Comparison of ENCODE assay signal across 17 cellular contexts in the genomic region with DNA sequence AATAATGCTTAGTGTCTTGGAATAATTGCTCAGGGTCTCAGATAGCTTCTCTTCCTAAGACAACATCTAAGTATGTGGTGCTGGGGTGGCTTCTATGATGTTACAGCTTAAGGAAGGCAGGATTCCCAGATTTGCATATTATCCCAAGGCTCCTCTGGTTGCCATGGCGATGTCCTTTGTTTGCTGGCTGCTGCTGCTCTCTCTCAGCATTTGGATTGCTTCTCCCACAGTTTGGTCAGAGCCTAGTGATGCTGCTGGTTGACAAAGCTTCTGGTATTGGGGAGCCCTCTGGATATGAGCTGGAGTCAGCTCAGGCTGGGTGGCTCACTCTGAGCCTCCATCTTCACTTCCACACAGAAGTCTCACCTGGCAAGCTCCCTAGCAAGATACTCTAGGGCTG. TPM values are rescaled to one million over a fixed set of nuclear protein-coding genes. Genes with fewer than 3 reads are reported as not detected.
DNase-seq lines count a peak whose midpoint lies in the region; ATAC-seq and TF ChIP-seq lines count a peak whose summit lies in the region.
"Had no signal": no experiment of that assay in that cellular context is flagged by ENCODE, and none has a peak within 500 bp of the region (broad histone marks: within the 10 kb centered on the region; RNA-seq: fewer than 3 reads in every experiment).

No MANE protein-coding gene starts in this region.

- WGBS in mammary epithelial cell (ENCODE audit: low coverage, missing lambda C conversion rate) = 29% methylated on average over 1 of the region's 1 CpG

- H3K27me3 ChIP-seq in mammary epithelial cell (ENCODE audit: insufficient read depth, low read length) = no peaks in the 10 kb centered on the region
- H3K27me3 ChIP-seq: breast epithelium had no signal

- H3K4me3 ChIP-seq in mammary epithelial cell (replicated peaks in 1 of 3; ENCODE audit: insufficient read depth in 1 of 3, low read depth in 2 of 3, low read length in 3 of 3) = no peak overlapping the region
- H3K4me3 ChIP-seq: breast epithelium, K562 had no signal

- in situ Hi-C loops in mammary epithelial cell (cut with MboI; ENCODE audit: low sequenced_read_pairs in 2 of 2) = no loop called here

- no peak overlapping the region for H3K4me2 ChIP-seq in mammary epithelial cell (ENCODE audit: insufficient read depth, low read depth, low read length)

- dilution Hi-C loops in mammary epithelial cell (cut with HindIII; ENCODE audit: low sequenced_read_pairs) = no loop called here

- no peak overlapping the region for H3K4me3 Mint-ChIP-seq in MCF 10A (ENCODE audit: unreplicated experiment)
- H3K4me3 Mint-ChIP-seq in WTC11 = no peak overlapping the region
- H3K4me3 Mint-ChIP-seq: activated CD4-positive, alpha-beta memory T cell treated with anti-CD3 and anti-CD28 coated beads for 36 hours; stimulated activated naive B cell treated with anti-CD40 and anti-IgM and Interleukin-4, amounts not matched to agents 10 μg/mL and 1 μg/mL and 100 μg/mL, for 72 hours had no signal

- DNase-seq in MCF 10A (ENCODE audit: unreplicated experiment) (peak; percentile 1), mammary epithelial cell (no peak), WTC11 (ENCODE audit: low spot score) (peak; percentile 76), hippocampal formation (lab: John Stamatoyannopoulos, UW) (peak; percentile 10 to 14), retina (peak; percentile 73), left colon (no peak), GM10248 (ENCODE audit: extremely low spot score) (no peak)
- DNase-seq: activated CD4-positive, alpha-beta memory T cell treated with anti-CD3 and anti-CD28 coated beads for 36 hours; activated gamma-delta T cell; NCI-H2029; RPMI8226; stimulated activated CD4-positive, alpha-beta T cell treated with anti-CD3 and anti-CD28 coated beads, Interleukin-4, amount 100 ng/mL, for 24 hours; stimulated activated naive B cell treated with anti-CD40 and anti-IgM and Interleukin-4, amounts not matched to agents 10 μg/mL and 1 μg/mL and 100 μg/mL, for 72 hours; T-helper 9 cell had no signal

- TF ChIP-seq CTCF in MCF 10A (IDR thresholded peaks at IDR 0.05; ENCODE audit: unreplicated experiment) (no peak), mammary epithelial cell (conservative IDR thresholded peaks at IDR 0.05 in 1 of 2, IDR thresholded peaks at IDR 0.05 in 1 of 2; ENCODE audit: extremely low read depth in 1 of 2, insufficient read depth in 1 of 2, low read depth in 1 of 2, low read length in 2 of 2) (no peak), WTC11 (IDR thresholded peaks at IDR 0.05) (no peak), GM10248 (IDR thresholded peaks at IDR 0.05; ENCODE audit: control extremely low read depth, extremely low read depth, low read depth, missing control alignments) (no peak)

- no peaks in the 10 kb centered on the region for H3K9me3 Mint-ChIP-seq in MCF 10A (ENCODE audit: unreplicated experiment)
- H3K9me3 Mint-ChIP-seq in WTC11 = no peaks in the 10 kb centered on the region; the same call in 1 of the 2 replicates
- H3K9me3 Mint-ChIP-seq: activated CD4-positive, alpha-beta memory T cell treated with anti-CD3 and anti-CD28 coated beads for 36 hours; stimulated activated naive B cell treated with anti-CD40 and anti-IgM and Interleukin-4, amounts not matched to agents 10 μg/mL and 1 μg/mL and 100 μg/mL, for 72 hours had no signal

- POLR2A ChIA-PET in MCF 10A (lab: Yijun Ruan, JAX) = no interaction called here
- POLR2A ChIA-PET in WTC11 (lab: Charles Lee) = interaction anchor here (0.8 to 1.2 kb wide), 2 partner anchors 41 to 56 kb away, joined by 3 read pairs; partner anchors contain the start of gene FBXO33
- POLR2A ChIA-PET in GM10248 (lab: Yijun Ruan, JAX) = no interaction called here

- ATAC-seq in WTC11 (peak; percentile 88), HG03097 (IDR thresholded peaks at IDR 0.05; ENCODE audit: low FRiP score, unreplicated experiment) (no peak), left colon (no peak)
- ATAC-seq: K562; stimulated activated naive B cell treated with anti-CD40 and anti-IgM and Interleukin-4, amounts not matched to agents 10 μg/mL and 1 μg/mL and 100 μg/mL, for 72 hours had no signal

- no peaks in the 10 kb centered on the region for H3K36me3 Mint-ChIP-seq in MCF 10A (ENCODE audit: insufficient read depth, unreplicated experiment)
- no peaks in the 10 kb centered on the region for H3K36me3 Mint-ChIP-seq in WTC11
- H3K36me3 Mint-ChIP-seq: activated CD4-positive, alpha-beta memory T cell treated with anti-CD3 and anti-CD28 coated beads for 36 hours; stimulated activated naive B cell treated with anti-CD40 and anti-IgM and Interleukin-4, amounts not matched to agents 10 μg/mL and 1 μg/mL and 100 μg/mL, for 72 hours had no signal

- H3K27ac Mint-ChIP-seq in MCF 10A (ENCODE audit: low read depth, unreplicated experiment) (no peak overlapping the region), WTC11 (no peak overlapping the region)
- H3K27ac Mint-ChIP-seq: activated CD4-positive, alpha-beta memory T cell treated with anti-CD3 and anti-CD28 coated beads for 36 hours; stimulated activated naive B cell treated with anti-CD40 and anti-IgM and Interleukin-4, amounts not matched to agents 10 μg/mL and 1 μg/mL and 100 μg/mL, for 72 hours had no signal

- H3K4me1 ChIP-seq in mammary epithelial cell (ENCODE audit: insufficient read depth, low read length) = no peaks in the 10 kb centered on the region
- H3K4me1 ChIP-seq: breast epithelium had no signal

- no peaks in the 10 kb centered on the region for H3K79me2 ChIP-seq in mammary epithelial cell (ENCODE audit: insufficient read depth, low read length)

- no peaks in the 10 kb centered on the region for H3K36me3 ChIP-seq in mammary epithelial cell (ENCODE audit: insufficient read depth, low read length)
- H3K36me3 ChIP-seq: breast epithelium had no signal

- no peak overlapping the region for H2AFZ ChIP-seq in mammary epithelial cell (ENCODE audit: low read depth, low read length)

- H3K4me1 Mint-ChIP-seq in MCF 10A (ENCODE audit: insufficient read depth, unreplicated experiment) (peaks cover 12% of the 10 kb centered on the region), WTC11 (peaks cover 17% of the 10 kb centered on the region)
- H3K4me1 Mint-ChIP-seq: stimulated activated naive B cell treated with anti-CD40 and anti-IgM and Interleukin-4, amounts not matched to agents 10 μg/mL and 1 μg/mL and 100 μg/mL, for 72 hours had no signal

- BruUV-seq in MCF 10A (replicated peaks; lab: Mats Ljungman, UMichigan) (no TSS peak), mammary epithelial cell (replicated peaks; lab: Mats Ljungman, UMichigan) (no TSS peak)

- no peaks in the 10 kb centered on the region for H3K9me3 ChIP-seq in mammary epithelial cell (replicated peaks; ENCODE audit: insufficient read depth, low read length)
- H3K9me3 ChIP-seq: breast epithelium had no signal

- CTCF ChIA-PET in MCF 10A (lab: Yijun Ruan, JAX) (interaction anchor here (0.7 to 0.9 kb wide), 2 partner anchors 10 to 20 kb away, joined by 3 to 5 read pairs; no protein-coding TSS in a partner anchor), mammary epithelial cell (lab: Charles Lee; ENCODE audit: low non-redundant PET) (interaction anchor here (0.7 kb wide), 1 partner anchor 633 kb away, joined by 4 read pairs; no protein-coding TSS in a partner anchor), WTC11 (lab: Charles Lee) (interaction anchor here (1.2 kb wide), 1 partner anchor 20 kb away, joined by 5 read pairs; no protein-coding TSS in a partner anchor), GM10248 (lab: Yijun Ruan, JAX) (interaction anchor here (1.1 to 1.6 kb wide), 6 partner anchors 11 to 257 kb away, joined by 3 to 7 read pairs (median 4); no protein-coding TSS in a partner anchor)

- intact Hi-C loops in MCF 10A (cut with micrococcal nuclease) (no loop called here), mammary epithelial cell (cut with micrococcal nuclease) (no loop called here), left colon (cut with DNase I, micrococcal nuclease) (no loop called here)

- no peaks in the 10 kb centered on the region for H4K20me1 ChIP-seq in mammary epithelial cell (ENCODE audit: insufficient read depth, low read length)

- H3K27ac ChIP-seq in mammary epithelial cell (ENCODE audit: insufficient read depth, low read depth, low read length) = no peak overlapping the region
- H3K27ac ChIP-seq: breast epithelium had no signal

- H3K27me3 Mint-ChIP-seq in MCF 10A (ENCODE audit: insufficient read depth, unreplicated experiment) (peaks cover 20% of the 10 kb centered on the region), WTC11 (ENCODE audit: low read depth) (no peaks in the 10 kb centered on the region)
- H3K27me3 Mint-ChIP-seq: activated CD4-positive, alpha-beta memory T cell treated with anti-CD3 and anti-CD28 coated beads for 36 hours had no signal

- no peak overlapping the region for H3K9ac ChIP-seq in mammary epithelial cell (ENCODE audit: insufficient read depth, low read length)

TF ChIP-seq in WTC11, 78 proteins besides CTCF, POLR2A, EP300 and RAD21 (continues in another document):
- TF ChIP-seq E2F4 (CRISPR knock-in tag; IDR thresholded peaks at IDR 0.05; ENCODE audit: borderline replicate concordance, low read depth) (no peak), ZNF425 (CRISPR knock-in tag; conservative IDR thresholded peaks at IDR 0.05) (no peak)

RNA-seq across cellular contexts. Expression of gene FBXO33, which starts 56.4 kb away (rescaled TPM):
- total RNA-seq in MCF 10A (2022) (3.9 and 5.6 TPM in 2 replicates), mammary epithelial cell (10 to 100 TPM in 1 of 2 donors, 1 to 10 TPM in 1; 6.0 to 13.2 TPM), WTC11 (2021) (7.8 to 9.6 TPM (median 8.4 TPM) in 3 replicates), left colon (1 to 10 TPM; 6.9 to 9.3 TPM)
- 6.3 TPM for polyA plus RNA-seq in mammary epithelial cell
- 3.9 TPM for polyA minus RNA-seq in mammary epithelial cell

Comparison
In these comparisons a context has a peak if more than half of its experiments do, and no peak if none do; other contexts are left out.
1. DNase-seq: peak in MCF 10A (single experiment), WTC11 (single experiment), hippocampal formation (2 of 2) and retina (single experiment); none in mammary epithelial cell (single experiment), left colon (0 of 2) and GM10248 (single experiment).